In genomic region chr7:66267249-66267648, GRCh38 we compare ENCODE assay signal across 2 cellular contexts.
A peak's percentile ranks its signal among the peaks of the same experiment; 100 is the strongest.
TF ChIP-seq lines count a peak whose summit lies in the region.

No MANE protein-coding gene starts in this region.

TF ChIP-seq in liver, 16 proteins besides CTCF, POLR2A, EP300 and RAD21:
- no peak for TF ChIP-seq REST (IDR thresholded peaks at IDR 0.05)
- no peak for TF ChIP-seq GABPA (IDR thresholded peaks at IDR 0.05 in 1 of 2, conservative IDR thresholded peaks at IDR 0.05 in 1 of 2)
- peak; percentile 35 for TF ChIP-seq YY1 (IDR thresholded peaks at IDR 0.05)

TF ChIP-seq in HepG2, 621 proteins besides CTCF, POLR2A, EP300 and RAD21 (continued from another document):
- TF ChIP-seq ZNF407 (CRISPR knock-in tag; IDR thresholded peaks at IDR 0.05; ENCODE audit: not compliant biosample characterization): no peak
- no peak for TF ChIP-seq MED13 (CRISPR knock-in tag; IDR thresholded peaks at IDR 0.05)
